In the genomic region with DNA sequence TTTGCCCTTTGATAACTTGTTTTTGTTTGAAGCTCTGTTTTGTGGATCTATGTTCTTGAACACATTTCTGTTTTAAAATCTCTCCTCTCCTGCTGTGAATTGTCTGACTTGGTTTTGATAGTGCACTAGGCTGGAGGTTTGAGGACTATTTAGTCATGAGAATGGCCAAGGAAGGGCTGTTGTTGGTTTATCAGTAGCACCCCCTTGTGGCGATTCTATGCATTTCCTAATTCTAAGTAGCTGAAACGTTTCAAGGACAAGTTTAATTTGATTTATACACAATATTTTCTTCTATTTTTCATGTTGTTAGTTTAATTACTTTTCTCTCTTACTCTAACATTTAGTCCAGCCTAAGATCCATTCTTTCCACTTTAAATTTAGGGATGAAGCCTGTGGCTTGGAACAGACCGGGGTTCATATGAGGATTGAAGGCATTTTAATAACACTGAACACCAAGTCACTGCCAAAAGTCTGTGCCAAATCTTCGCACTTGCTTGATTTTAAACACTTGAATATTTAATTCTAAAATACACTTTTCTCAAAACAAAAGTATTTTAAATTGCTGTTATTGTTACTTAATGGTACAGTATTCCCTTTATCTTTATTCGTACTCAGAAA, we compare ENCODE assay signal across 8 cellular contexts.
DNase-seq lines count a peak whose midpoint lies in the region; ATAC-seq and FAIRE-seq lines count a peak whose summit lies in the region.

No MANE protein-coding gene starts in this region.

- no peak overlapping the region for H3K27ac ChIP-seq in small intestine (ENCODE audit: low read depth in 1 of 2, low read length in 1 of 2)

- H3K27me3 Mint-ChIP-seq in activated CD4-positive, alpha-beta memory T cell treated with anti-CD3 and anti-CD28 coated beads, Interleukin-2, amount 10 ng/mL, durations not matched to agents 7 days and 5 days: peaks cover 6% of the 10 kb centered on the region

- H3K4me3 ChIP-seq in small intestine (ENCODE audit: low read depth in 1 of 2, low read length in 2 of 2): no peak overlapping the region

- H3K36me3 ChIP-seq in small intestine (ENCODE audit: control insufficient read depth in 2 of 2, insufficient read depth in 2 of 2, low read length in 2 of 2): no peaks in the 10 kb centered on the region

- H3K4me1 Mint-ChIP-seq in activated CD4-positive, alpha-beta memory T cell treated with anti-CD3 and anti-CD28 coated beads, Interleukin-2, amount 10 ng/mL, durations not matched to agents 7 days and 5 days: no peaks in the 10 kb centered on the region

- CTCF ChIA-PET in activated CD4-positive, alpha-beta memory T cell treated with anti-CD3 and anti-CD28 coated beads, Interleukin-2, amount 10 ng/mL, durations not matched to agents 7 days and 5 days (lab: Charles Lee): interaction anchor here (0.7 to 4.5 kb wide), 6 partner anchors 14 to 260 kb away, joined by 3 to 35 read pairs (median 5); no protein-coding TSS in a partner anchor

- 35 to 42% (median 35%) methylated on average over 5 of the region's 5 CpGs for WGBS in small intestine, 3 donors

- intact Hi-C loops in head of caudate nucleus (cut with DNase I): no loop called here

- H3K27me3 ChIP-seq in small intestine (ENCODE audit: control insufficient read depth in 2 of 2, insufficient read depth in 2 of 2, low read length in 2 of 2): no peaks in the 10 kb centered on the region

- H3K9me3 Mint-ChIP-seq in activated CD4-positive, alpha-beta memory T cell treated with anti-CD3 and anti-CD28 coated beads, Interleukin-2, amount 10 ng/mL, durations not matched to agents 7 days and 5 days: no peaks in the 10 kb centered on the region

- H3K9me3 ChIP-seq in small intestine (ENCODE audit: control insufficient read depth, low read depth): no peaks in the 10 kb centered on the region

- ATAC-seq in GM19025 (IDR thresholded peaks at IDR 0.05; ENCODE audit: low read depth, unreplicated experiment) (peak; percentile 68), HG03159 (IDR thresholded peaks at IDR 0.05; ENCODE audit: unreplicated experiment) (peak; percentile 73)

- DNase-seq in DMS79 (lab: John Stamatoyannopoulos, UW) (peak; percentile 62), NCI-H2227 treated with DMSO at 0.1 percent for 48 hours (lab: John Stamatoyannopoulos, UW) (peak; percentile 68), head of caudate nucleus (peak in 23 of 42 donors; percentile 23 to 84 (median 56)), small intestine (peak; percentile 72), OCI-M2 (lab: John Stamatoyannopoulos, UW; ENCODE audit: unreplicated experiment) (no peak)
- DNase-seq in activated CD4-positive, alpha-beta memory T cell treated with anti-CD3 and anti-CD28 coated beads, Interleukin-2, amount 10 ng/mL, durations not matched to agents 7 days and 5 days: peak; percentile 25

- H3K4me3 Mint-ChIP-seq in activated CD4-positive, alpha-beta memory T cell treated with anti-CD3 and anti-CD28 coated beads, Interleukin-2, amount 10 ng/mL, durations not matched to agents 7 days and 5 days: no peak overlapping the region

- POLR2A ChIA-PET in activated CD4-positive, alpha-beta memory T cell treated with anti-CD3 and anti-CD28 coated beads, Interleukin-2, amount 10 ng/mL, durations not matched to agents 7 days and 5 days (lab: Charles Lee): interaction anchor here (1.7 kb wide), 1 partner anchor 260 kb away, joined by 4 read pairs; no protein-coding TSS in a partner anchor

- no peaks in the 10 kb centered on the region for H3K4me1 ChIP-seq in small intestine (ENCODE audit: control insufficient read depth in 2 of 2, insufficient read depth in 1 of 2, low read depth in 1 of 2, low read length in 1 of 2)

- H3K36me3 Mint-ChIP-seq in activated CD4-positive, alpha-beta memory T cell treated with anti-CD3 and anti-CD28 coated beads, Interleukin-2, amount 10 ng/mL, durations not matched to agents 7 days and 5 days (ENCODE audit: low read depth): no peaks in the 10 kb centered on the region

- H3K27ac Mint-ChIP-seq in activated CD4-positive, alpha-beta memory T cell treated with anti-CD3 and anti-CD28 coated beads, Interleukin-2, amount 10 ng/mL, durations not matched to agents 7 days and 5 days: no peak overlapping the region

- FAIRE-seq in small intestine (lab: Jason Lieb, UNC): no peak
